In the genomic region with DNA sequence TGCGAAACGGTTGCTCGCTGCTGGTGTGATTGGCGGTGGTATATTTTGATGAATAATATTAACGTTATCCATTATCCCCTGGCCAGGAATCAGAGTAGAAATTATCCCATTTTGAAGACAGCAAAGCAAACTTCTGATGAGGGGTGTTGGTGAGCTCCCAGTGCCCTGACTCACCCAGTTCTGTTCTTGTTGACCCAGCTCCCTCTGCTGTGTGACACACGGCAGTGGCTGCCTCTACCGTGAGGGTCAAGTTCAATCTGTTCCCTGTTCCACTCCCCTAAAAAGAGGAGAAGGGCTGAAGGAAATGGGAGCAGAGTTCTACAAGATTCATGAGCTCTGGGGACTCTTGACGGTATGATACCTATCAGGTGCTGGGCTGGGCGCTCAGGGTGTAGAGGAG, we compare ENCODE assay signal across 1 cellular context.
TF ChIP-seq lines count a peak whose summit lies in the region.

No MANE protein-coding gene starts in this region.

TF ChIP-seq in GM23338, 12 proteins besides CTCF, POLR2A, EP300 and RAD21:
- TF ChIP-seq STAT1 (IDR thresholded peaks at IDR 0.05; ENCODE audit: unreplicated experiment) (no peak), ZNF114 (CRISPR knock-in tag; IDR thresholded peaks at IDR 0.05) (no peak), EZH2 (IDR thresholded peaks at IDR 0.05; ENCODE audit: low read depth, unreplicated experiment) (no peak), CREB1 (CRISPR knock-in tag; IDR thresholded peaks at IDR 0.05; ENCODE audit: low read depth) (no peak), JUNB (IDR thresholded peaks at IDR 0.05; ENCODE audit: unreplicated experiment) (no peak), POLR2AphosphoS5 (IDR thresholded peaks at IDR 0.05; ENCODE audit: low read depth) (no peak), NANOG (IDR thresholded peaks at IDR 0.05; ENCODE audit: borderline replicate concordance) (no peak), EZH2phosphoT487 (IDR thresholded peaks at IDR 0.05; ENCODE audit: unreplicated experiment) (no peak), ZNF331 (CRISPR knock-in tag; IDR thresholded peaks at IDR 0.05; ENCODE audit: low read depth) (no peak)
- TF ChIP-seq, protein P1, sequence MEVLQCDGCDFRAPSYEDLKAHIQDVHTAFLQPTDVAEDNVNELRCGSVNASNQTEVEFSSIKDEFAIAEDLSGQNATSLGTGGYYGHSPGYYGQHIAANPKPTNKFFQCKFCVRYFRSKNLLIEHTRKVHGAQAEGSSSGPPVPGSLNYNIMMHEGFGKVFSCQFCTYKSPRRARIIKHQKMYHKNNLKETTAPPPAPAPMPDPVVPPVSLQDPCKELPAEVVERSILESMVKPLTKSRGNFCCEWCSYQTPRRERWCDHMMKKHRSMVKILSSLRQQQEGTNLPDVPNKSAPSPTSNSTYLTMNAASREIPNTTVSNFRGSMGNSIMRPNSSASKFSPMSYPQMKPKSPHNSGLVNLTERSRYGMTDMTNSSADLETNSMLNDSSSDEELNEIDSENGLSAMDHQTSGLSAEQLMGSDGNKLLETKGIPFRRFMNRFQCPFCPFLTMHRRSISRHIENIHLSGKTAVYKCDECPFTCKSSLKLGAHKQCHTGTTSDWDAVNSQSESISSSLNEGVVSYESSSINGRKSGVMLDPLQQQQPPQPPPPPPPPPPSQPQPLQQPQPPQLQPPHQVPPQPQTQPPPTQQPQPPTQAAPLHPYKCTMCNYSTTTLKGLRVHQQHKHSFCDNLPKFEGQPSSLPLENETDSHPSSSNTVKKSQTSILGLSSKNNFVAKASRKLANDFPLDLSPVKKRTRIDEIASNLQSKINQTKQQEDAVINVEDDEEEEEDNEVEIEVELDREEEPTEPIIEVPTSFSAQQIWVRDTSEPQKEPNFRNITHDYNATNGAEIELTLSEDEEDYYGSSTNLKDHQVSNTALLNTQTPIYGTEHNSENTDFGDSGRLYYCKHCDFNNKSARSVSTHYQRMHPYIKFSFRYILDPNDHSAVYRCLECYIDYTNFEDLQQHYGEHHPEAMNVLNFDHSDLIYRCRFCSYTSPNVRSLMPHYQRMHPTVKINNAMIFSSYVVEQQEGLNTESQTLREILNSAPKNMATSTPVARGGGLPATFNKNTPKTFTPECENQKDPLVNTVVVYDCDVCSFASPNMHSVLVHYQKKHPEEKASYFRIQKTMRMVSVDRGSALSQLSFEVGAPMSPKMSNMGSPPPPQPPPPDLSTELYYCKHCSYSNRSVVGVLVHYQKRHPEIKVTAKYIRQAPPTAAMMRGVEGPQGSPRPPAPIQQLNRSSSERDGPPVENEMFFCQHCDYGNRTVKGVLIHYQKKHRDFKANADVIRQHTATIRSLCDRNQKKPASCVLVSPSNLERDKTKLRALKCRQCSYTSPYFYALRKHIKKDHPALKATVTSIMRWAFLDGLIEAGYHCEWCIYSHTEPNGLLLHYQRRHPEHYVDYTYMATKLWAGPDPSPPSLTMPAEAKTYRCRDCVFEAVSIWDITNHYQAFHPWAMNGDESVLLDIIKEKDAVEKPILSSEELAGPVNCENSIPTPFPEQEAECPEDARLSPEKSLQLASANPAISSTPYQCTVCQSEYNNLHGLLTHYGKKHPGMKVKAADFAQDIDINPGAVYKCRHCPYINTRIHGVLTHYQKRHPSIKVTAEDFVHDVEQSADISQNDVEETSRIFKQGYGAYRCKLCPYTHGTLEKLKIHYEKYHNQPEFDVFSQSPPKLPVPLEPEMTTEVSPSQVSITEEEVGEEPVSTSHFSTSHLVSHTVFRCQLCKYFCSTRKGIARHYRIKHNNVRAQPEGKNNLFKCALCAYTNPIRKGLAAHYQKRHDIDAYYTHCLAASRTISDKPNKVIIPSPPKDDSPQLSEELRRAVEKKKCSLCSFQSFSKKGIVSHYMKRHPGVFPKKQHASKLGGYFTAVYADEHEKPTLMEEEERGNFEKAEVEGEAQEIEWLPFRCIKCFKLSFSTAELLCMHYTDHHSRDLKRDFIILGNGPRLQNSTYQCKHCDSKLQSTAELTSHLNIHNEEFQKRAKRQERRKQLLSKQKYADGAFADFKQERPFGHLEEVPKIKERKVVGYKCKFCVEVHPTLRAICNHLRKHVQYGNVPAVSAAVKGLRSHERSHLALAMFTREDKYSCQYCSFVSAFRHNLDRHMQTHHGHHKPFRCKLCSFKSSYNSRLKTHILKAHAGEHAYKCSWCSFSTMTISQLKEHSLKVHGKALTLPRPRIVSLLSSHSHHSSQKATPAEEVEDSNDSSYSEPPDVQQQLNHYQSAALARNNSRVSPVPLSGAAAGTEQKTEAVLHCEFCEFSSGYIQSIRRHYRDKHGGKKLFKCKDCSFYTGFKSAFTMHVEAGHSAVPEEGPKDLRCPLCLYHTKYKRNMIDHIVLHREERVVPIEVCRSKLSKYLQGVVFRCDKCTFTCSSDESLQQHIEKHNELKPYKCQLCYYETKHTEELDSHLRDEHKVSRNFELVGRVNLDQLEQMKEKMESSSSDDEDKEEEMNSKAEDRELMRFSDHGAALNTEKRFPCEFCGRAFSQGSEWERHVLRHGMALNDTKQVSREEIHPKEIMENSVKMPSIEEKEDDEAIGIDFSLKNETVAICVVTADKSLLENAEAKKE (CRISPR knock-in tag; IDR thresholded peaks at IDR 0.05), result no peak
- TF ChIP-seq, protein P2, sequence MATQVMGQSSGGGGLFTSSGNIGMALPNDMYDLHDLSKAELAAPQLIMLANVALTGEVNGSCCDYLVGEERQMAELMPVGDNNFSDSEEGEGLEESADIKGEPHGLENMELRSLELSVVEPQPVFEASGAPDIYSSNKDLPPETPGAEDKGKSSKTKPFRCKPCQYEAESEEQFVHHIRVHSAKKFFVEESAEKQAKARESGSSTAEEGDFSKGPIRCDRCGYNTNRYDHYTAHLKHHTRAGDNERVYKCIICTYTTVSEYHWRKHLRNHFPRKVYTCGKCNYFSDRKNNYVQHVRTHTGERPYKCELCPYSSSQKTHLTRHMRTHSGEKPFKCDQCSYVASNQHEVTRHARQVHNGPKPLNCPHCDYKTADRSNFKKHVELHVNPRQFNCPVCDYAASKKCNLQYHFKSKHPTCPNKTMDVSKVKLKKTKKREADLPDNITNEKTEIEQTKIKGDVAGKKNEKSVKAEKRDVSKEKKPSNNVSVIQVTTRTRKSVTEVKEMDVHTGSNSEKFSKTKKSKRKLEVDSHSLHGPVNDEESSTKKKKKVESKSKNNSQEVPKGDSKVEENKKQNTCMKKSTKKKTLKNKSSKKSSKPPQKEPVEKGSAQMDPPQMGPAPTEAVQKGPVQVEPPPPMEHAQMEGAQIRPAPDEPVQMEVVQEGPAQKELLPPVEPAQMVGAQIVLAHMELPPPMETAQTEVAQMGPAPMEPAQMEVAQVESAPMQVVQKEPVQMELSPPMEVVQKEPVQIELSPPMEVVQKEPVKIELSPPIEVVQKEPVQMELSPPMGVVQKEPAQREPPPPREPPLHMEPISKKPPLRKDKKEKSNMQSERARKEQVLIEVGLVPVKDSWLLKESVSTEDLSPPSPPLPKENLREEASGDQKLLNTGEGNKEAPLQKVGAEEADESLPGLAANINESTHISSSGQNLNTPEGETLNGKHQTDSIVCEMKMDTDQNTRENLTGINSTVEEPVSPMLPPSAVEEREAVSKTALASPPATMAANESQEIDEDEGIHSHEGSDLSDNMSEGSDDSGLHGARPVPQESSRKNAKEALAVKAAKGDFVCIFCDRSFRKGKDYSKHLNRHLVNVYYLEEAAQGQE (IDR thresholded peaks at IDR 0.05; ENCODE audit: unreplicated experiment), result no peak
- TF ChIP-seq, protein P3, sequence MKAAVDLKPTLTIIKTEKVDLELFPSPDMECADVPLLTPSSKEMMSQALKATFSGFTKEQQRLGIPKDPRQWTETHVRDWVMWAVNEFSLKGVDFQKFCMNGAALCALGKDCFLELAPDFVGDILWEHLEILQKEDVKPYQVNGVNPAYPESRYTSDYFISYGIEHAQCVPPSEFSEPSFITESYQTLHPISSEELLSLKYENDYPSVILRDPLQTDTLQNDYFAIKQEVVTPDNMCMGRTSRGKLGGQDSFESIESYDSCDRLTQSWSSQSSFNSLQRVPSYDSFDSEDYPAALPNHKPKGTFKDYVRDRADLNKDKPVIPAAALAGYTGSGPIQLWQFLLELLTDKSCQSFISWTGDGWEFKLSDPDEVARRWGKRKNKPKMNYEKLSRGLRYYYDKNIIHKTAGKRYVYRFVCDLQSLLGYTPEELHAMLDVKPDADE (IDR thresholded peaks at IDR 0.05), result no peak
TF ChIP-seq in GM23338: peak in this region for 0.
